Comparison of ENCODE assay signal across 15 cellular contexts in the genomic region with DNA sequence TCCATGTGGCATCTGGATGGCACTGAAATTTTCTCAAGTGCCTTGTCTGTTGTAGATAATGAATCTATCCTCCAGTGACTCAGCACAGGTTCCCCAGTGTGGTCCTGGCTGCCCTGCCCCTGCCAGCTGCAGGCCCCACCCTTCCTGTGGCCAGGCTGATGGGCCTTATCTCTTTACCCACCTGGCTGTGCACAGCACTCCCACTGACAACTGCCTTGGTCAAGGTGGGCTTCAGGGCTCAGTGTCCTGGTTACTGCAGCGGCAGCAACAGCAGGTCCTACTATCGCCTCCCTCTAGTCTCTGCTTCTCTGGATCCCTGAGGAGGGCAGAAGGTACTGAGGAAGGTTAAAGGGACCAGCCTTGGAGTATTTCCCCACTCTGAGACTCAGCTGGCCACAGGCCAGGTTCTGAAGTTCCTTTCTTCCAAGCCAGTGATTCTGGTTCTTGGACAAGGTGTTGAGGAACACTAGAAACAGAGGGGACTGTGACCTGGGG. TPM values are rescaled to one million over a fixed set of nuclear protein-coding genes. Genes with fewer than 3 reads are reported as not detected.
A peak's percentile ranks its signal among the peaks of the same experiment; 100 is the strongest.
DNase-seq lines count a peak whose midpoint lies in the region; ATAC-seq and TF ChIP-seq lines count a peak whose summit lies in the region.
"Had no signal": no experiment of that assay in that cellular context is flagged by ENCODE, and none has a peak within 500 bp of the region (broad histone marks: within the 10 kb centered on the region; RNA-seq: fewer than 3 reads in every experiment).

No MANE protein-coding gene starts in this region.

- no peaks in the 10 kb centered on the region for H3K27me3 ChIP-seq in Karpas-422 (ENCODE audit: low read length)
- no peaks in the 10 kb centered on the region for H3K27me3 ChIP-seq in WERI-Rb-1 (ENCODE audit: insufficient read depth, low read depth, severe bottlenecking)
- H3K27me3 ChIP-seq: MG63, vagina had no signal

- intact Hi-C loops in natural killer cell (cut with micrococcal nuclease) = no loop called here
- intact Hi-C loops in left ventricle myocardium superior (cut with micrococcal nuclease) = no loop called here

- ATAC-seq in natural killer cell treated with Interleukin-12 subunit alpha and Interleukin-12 subunit beta and Interleukin-15 and Interleukin-18, amount 100 ng/mL, for 72 hours = no peak
- ATAC-seq in natural killer cell = no peak
- ATAC-seq in left ventricle myocardium superior = no peak
- ATAC-seq: effector memory CD8-positive, alpha-beta T cell had no signal

- no peak for TF ChIP-seq CTCF in natural killer cell (IDR thresholded peaks at IDR 0.05)
- TF ChIP-seq CTCF in WERI-Rb-1 (IDR thresholded peaks at IDR 0.05; ENCODE audit: low read depth, low read length) = no peak

- peaks cover 20% of the 10 kb centered on the region for H3K4me1 ChIP-seq in Karpas-422 (ENCODE audit: low read length)

- H3K9me3 ChIP-seq in Karpas-422 (ENCODE audit: low read length) (no peaks in the 10 kb centered on the region), WERI-Rb-1 (ENCODE audit: severe bottlenecking) (no peaks in the 10 kb centered on the region)
- H3K9me3 ChIP-seq: MG63, SK-N-SH, vagina had no signal

- no peak overlapping the region for H2AFZ ChIP-seq in Karpas-422 (ENCODE audit: low read length)

- DNase-seq in natural killer cell treated with Interleukin-12 subunit alpha and Interleukin-12 subunit beta and Interleukin-15 and Interleukin-18, amount 100 ng/mL, for 72 hours (ENCODE audit: low spot score) = no peak
- DNase-seq in natural killer cell (no peak), Karpas-422 (no peak), WERI-Rb-1 (no peak), left ventricle myocardium superior (no peak), NCI-H1105 (lab: John Stamatoyannopoulos, UW) (no peak), EL (no peak), GDM1 (lab: John Stamatoyannopoulos, UW) (no peak)
- DNase-seq: activated CD4-positive, CD25-positive, alpha-beta regulatory T cell; central memory CD4-positive, alpha-beta T cell; effector memory CD8-positive, alpha-beta T cell; MG63; NCI-H2171; SK-N-SH had no signal

- H3K36me3 ChIP-seq in Karpas-422 (ENCODE audit: insufficient read depth, low read length) (no peaks in the 10 kb centered on the region), WERI-Rb-1 (peaks cover 9% of the 10 kb centered on the region)
- H3K36me3 ChIP-seq: vagina had no signal

- no peak overlapping the region for H3K4me2 ChIP-seq in Karpas-422 (ENCODE audit: low read depth, low read length, poor library complexity, severe bottlenecking)
- H3K4me2 ChIP-seq: SK-N-SH had no signal

- H3K4me3 Mint-ChIP-seq in natural killer cell treated with Interleukin-12 subunit alpha and Interleukin-12 subunit beta and Interleukin-15 and Interleukin-18, amount 100 ng/mL, for 72 hours = peak overlapping the region; percentile 15
- no peak overlapping the region for H3K4me3 Mint-ChIP-seq in natural killer cell
- H3K4me3 Mint-ChIP-seq: effector memory CD8-positive, alpha-beta T cell had no signal

- 0 out of 2 replicates have a peak overlapping the region, but pooled peaks have one; percentile 13 for H3K9ac ChIP-seq in Karpas-422 (ENCODE audit: low read length)
- H3K9ac ChIP-seq: SK-N-SH had no signal

- H3K9me3 Mint-ChIP-seq in natural killer cell treated with Interleukin-12 subunit alpha and Interleukin-12 subunit beta and Interleukin-15 and Interleukin-18, amount 100 ng/mL, for 72 hours = no peaks in the 10 kb centered on the region
- no peaks in the 10 kb centered on the region for H3K9me3 Mint-ChIP-seq in natural killer cell
- H3K9me3 Mint-ChIP-seq: effector memory CD8-positive, alpha-beta T cell had no signal

- no peaks in the 10 kb centered on the region for H3K36me3 Mint-ChIP-seq in natural killer cell treated with Interleukin-12 subunit alpha and Interleukin-12 subunit beta and Interleukin-15 and Interleukin-18, amount 100 ng/mL, for 72 hours
- H3K36me3 Mint-ChIP-seq in natural killer cell = no peaks in the 10 kb centered on the region

- peaks cover 14% of the 10 kb centered on the region for H3K79me2 ChIP-seq in Karpas-422 (ENCODE audit: low read length)

- peaks cover 22 to 35% of the 10 kb centered on the region in 2 donors for H3K4me1 Mint-ChIP-seq in natural killer cell treated with Interleukin-12 subunit alpha and Interleukin-12 subunit beta and Interleukin-15 and Interleukin-18, amount 100 ng/mL, for 72 hours (ENCODE audit: low read depth in 2 of 2)
- peaks cover 12 to 24% of the 10 kb centered on the region in 2 donors for H3K4me1 Mint-ChIP-seq in natural killer cell

- H3K4me3 ChIP-seq in Karpas-422 (ENCODE audit: low read length) = no peak overlapping the region
- peak overlapping the region; percentile 15 for H3K4me3 ChIP-seq in WERI-Rb-1 (ENCODE audit: low read depth, low read length)
- H3K4me3 ChIP-seq: MG63, vagina had no signal

- no peaks in the 10 kb centered on the region for H4K20me1 ChIP-seq in Karpas-422 (ENCODE audit: insufficient read depth, low read depth, low read length)

- no peaks in the 10 kb centered on the region for H3K27me3 Mint-ChIP-seq in natural killer cell treated with Interleukin-12 subunit alpha and Interleukin-12 subunit beta and Interleukin-15 and Interleukin-18, amount 100 ng/mL, for 72 hours
- H3K27me3 Mint-ChIP-seq in natural killer cell (ENCODE audit: low read depth in 2 of 2) = no peaks in the 10 kb centered on the region
- H3K27me3 Mint-ChIP-seq: effector memory CD8-positive, alpha-beta T cell had no signal

- H3K9me2 ChIP-seq in Karpas-422 (replicated peaks; ENCODE audit: insufficient read depth, low read length) = no peaks in the 10 kb centered on the region
- H3K9me2 ChIP-seq: SK-N-SH had no signal

- no peak overlapping the region for H3K27ac ChIP-seq in Karpas-422 (ENCODE audit: low read length)
- H3K27ac ChIP-seq in WERI-Rb-1 = peak overlapping the region; percentile 81
- H3K27ac ChIP-seq: vagina had no signal

- peak overlapping the region; percentile 7 to 48 for H3K27ac Mint-ChIP-seq in natural killer cell treated with Interleukin-12 subunit alpha and Interleukin-12 subunit beta and Interleukin-15 and Interleukin-18, amount 100 ng/mL, for 72 hours
- no peak overlapping the region for H3K27ac Mint-ChIP-seq in natural killer cell

RNA-seq across cellular contexts. Expression of gene HMBS, which starts 3.1 kb away (rescaled TPM):
- total RNA-seq in natural killer cell treated with Interleukin-12 subunit alpha and Interleukin-12 subunit beta and Interleukin-15 and Interleukin-18, amount 100 ng/mL, for 72 hours = 10 to 100 TPM; 18.0 to 53.9 TPM
- total RNA-seq in natural killer cell (10 to 100 TPM in 1 of 3 donors, 1 to 10 TPM in 2; 6.1 to 10.1 (median 6.7) TPM), left ventricle myocardium superior (24.9 TPM)
- 7.5 and 12.7 TPM in 2 replicates for total RNA-seq in Karpas-422 (2014; rRNA removed; shearing (Covaris generic); ENCODE audit: low replicate concordance)

RNA-seq across cellular contexts. Expression of gene DPAGT1, which starts 13.9 kb away (rescaled TPM):
- total RNA-seq in natural killer cell treated with Interleukin-12 subunit alpha and Interleukin-12 subunit beta and Interleukin-15 and Interleukin-18, amount 100 ng/mL, for 72 hours = 10 to 100 TPM; 51.9 to 96.2 TPM
- 10 to 100 TPM; 20.5 to 28.5 (median 24.4) TPM for total RNA-seq in natural killer cell
- total RNA-seq in Karpas-422 (2014; rRNA removed; shearing (Covaris generic); ENCODE audit: low replicate concordance) = 10.0 and 27.3 TPM in 2 replicates
- total RNA-seq in left ventricle myocardium superior = 18.6 TPM

RNA-seq across cellular contexts. Expression of gene C2CD2L, which starts 19.4 kb away (rescaled TPM):
- total RNA-seq in natural killer cell treated with Interleukin-12 subunit alpha and Interleukin-12 subunit beta and Interleukin-15 and Interleukin-18, amount 100 ng/mL, for 72 hours = 10 to 100 TPM; 37.9 to 58.4 TPM
- total RNA-seq in natural killer cell (10 to 100 TPM; 20.3 to 27.7 (median 25.6) TPM), left ventricle myocardium superior (9.6 TPM)
- total RNA-seq in Karpas-422 (2014; rRNA removed; shearing (Covaris generic); ENCODE audit: low replicate concordance) = 10.1 and 11.9 TPM in 2 replicates

RNA-seq across cellular contexts. Expression of gene VPS11, which starts 20.2 kb away (rescaled TPM):
- 10 to 100 TPM; 34.7 to 42.0 TPM for total RNA-seq in natural killer cell treated with Interleukin-12 subunit alpha and Interleukin-12 subunit beta and Interleukin-15 and Interleukin-18, amount 100 ng/mL, for 72 hours
- total RNA-seq in natural killer cell (100 to 1,000 TPM in 1 of 3 donors, 10 to 100 TPM in 2; 91.4 to 101 (median 91.7) TPM), left ventricle myocardium superior (23.0 TPM)
- 19.2 and 25.5 TPM in 2 replicates for total RNA-seq in Karpas-422 (2014; rRNA removed; shearing (Covaris generic); ENCODE audit: low replicate concordance)

RNA-seq across cellular contexts. Expression of gene HYOU1, which starts 30.8 kb away (rescaled TPM):
- total RNA-seq in natural killer cell treated with Interleukin-12 subunit alpha and Interleukin-12 subunit beta and Interleukin-15 and Interleukin-18, amount 100 ng/mL, for 72 hours = 100 to 1,000 TPM; 259 to 333 TPM
- total RNA-seq in natural killer cell (100 to 1,000 TPM; 114 to 146 (median 123) TPM), left ventricle myocardium superior (64.0 TPM)
- total RNA-seq in Karpas-422 (2014; rRNA removed; shearing (Covaris generic); ENCODE audit: low replicate concordance) = 27.3 and 32.5 TPM in 2 replicates

Comparison
In these comparisons a context has a peak if more than half of its experiments do, and no peak if none do; other contexts are left out.
1. H3K27ac Mint-ChIP-seq: peak in natural killer cell treated with Interleukin-12 subunit alpha and Interleukin-12 subunit beta and Interleukin-15 and Interleukin-18, amount 100 ng/mL, for 72 hours (2 of 2); none in natural killer cell (0 of 2).